In the genomic region with DNA sequence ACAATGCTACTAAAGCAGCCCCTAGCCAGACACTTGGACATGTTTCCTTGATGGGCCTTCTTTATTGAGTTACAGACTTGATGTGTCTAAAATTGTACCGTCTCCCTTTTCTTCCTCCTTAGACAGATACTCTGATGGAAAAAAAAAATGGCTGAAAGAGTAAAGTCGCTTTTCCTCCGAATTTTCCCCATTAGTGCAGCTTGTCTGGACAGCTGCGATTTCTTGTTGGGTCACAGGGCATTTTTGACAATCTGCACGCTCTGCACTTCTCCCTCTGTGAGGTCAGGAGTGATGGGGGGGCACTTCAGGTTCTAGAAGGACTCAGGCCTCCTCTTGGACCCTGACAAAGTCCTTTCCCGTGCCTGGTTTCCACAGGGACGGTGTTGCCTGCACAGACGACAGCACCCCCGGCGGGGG, we compare ENCODE assay signal across 1 cellular context.
A peak's percentile ranks its signal among the peaks of the same experiment; 100 is the strongest.
TF ChIP-seq lines count a peak whose summit lies in the region.

No MANE protein-coding gene starts in this region.

TF ChIP-seq in HepG2, 621 proteins besides CTCF, POLR2A, EP300 and RAD21 (continued from another document and continues in another):
- TF ChIP-seq, protein P1, sequence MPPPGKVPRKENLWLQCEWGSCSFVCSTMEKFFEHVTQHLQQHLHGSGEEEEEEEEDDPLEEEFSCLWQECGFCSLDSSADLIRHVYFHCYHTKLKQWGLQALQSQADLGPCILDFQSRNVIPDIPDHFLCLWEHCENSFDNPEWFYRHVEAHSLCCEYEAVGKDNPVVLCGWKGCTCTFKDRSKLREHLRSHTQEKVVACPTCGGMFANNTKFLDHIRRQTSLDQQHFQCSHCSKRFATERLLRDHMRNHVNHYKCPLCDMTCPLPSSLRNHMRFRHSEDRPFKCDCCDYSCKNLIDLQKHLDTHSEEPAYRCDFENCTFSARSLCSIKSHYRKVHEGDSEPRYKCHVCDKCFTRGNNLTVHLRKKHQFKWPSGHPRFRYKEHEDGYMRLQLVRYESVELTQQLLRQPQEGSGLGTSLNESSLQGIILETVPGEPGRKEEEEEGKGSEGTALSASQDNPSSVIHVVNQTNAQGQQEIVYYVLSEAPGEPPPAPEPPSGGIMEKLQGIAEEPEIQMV (CRISPR knock-in tag; IDR thresholded peaks at IDR 0.05; ENCODE audit: low read depth), result peak; percentile 57; the same call in 1 of the 2 replicates
- TF ChIP-seq HES4 (CRISPR knock-in tag; IDR thresholded peaks at IDR 0.05; ENCODE audit: borderline replicate concordance) (no peak), ATF7 (IDR thresholded peaks at IDR 0.05) (no peak), ATF7 (CRISPR knock-in tag; IDR thresholded peaks at IDR 0.05) (no peak), ZNF251 (CRISPR knock-in tag; IDR thresholded peaks at IDR 0.05) (no peak), GATAD1 (CRISPR knock-in tag; IDR thresholded peaks at IDR 0.05) (no peak; the same call in 1 of the 2 replicates), ZNF253 (CRISPR knock-in tag; IDR thresholded peaks at IDR 0.05; ENCODE audit: borderline replicate concordance) (0 out of 2 replicates have a peak, but pooled peaks have one; percentile 57), SRSF4 (IDR thresholded peaks at IDR 0.05; ENCODE audit: low read depth, low read length, poor library complexity, severe bottlenecking) (no peak), ZNF670 (CRISPR knock-in tag; IDR thresholded peaks at IDR 0.05; ENCODE audit: borderline replicate concordance) (no peak), FLYWCH1 (CRISPR knock-in tag; IDR thresholded peaks at IDR 0.05) (no peak), SIN3A (IDR thresholded peaks at IDR 0.05; ENCODE audit: borderline replicate concordance, low read depth, low read length) (no peak), FOXP1 (IDR thresholded peaks at IDR 0.05) (no peak), FOXP1 (CRISPR knock-in tag; IDR thresholded peaks at IDR 0.05) (0 out of 2 replicates have a peak, but pooled peaks have one; percentile 9), ZNF337 (CRISPR knock-in tag; IDR thresholded peaks at IDR 0.05; ENCODE audit: borderline replicate concordance, low read depth) (0 out of 2 replicates have a peak, but pooled peaks have one; percentile 86), ERF (CRISPR knock-in tag; IDR thresholded peaks at IDR 0.05) (0 out of 2 replicates have a peak, but pooled peaks have one; percentile 48), TAF1 (CRISPR knock-in tag; IDR thresholded peaks at IDR 0.05) (peak; percentile 23; the same call in 1 of the 2 replicates), PAF1 (CRISPR knock-in tag; IDR thresholded peaks at IDR 0.05) (no peak; the same call in 1 of the 2 replicates), CHD2 (IDR thresholded peaks at IDR 0.05; ENCODE audit: low read depth, low read length) (no peak), MIER2 (CRISPR knock-in tag; IDR thresholded peaks at IDR 0.05) (0 out of 2 replicates have a peak, but pooled peaks have one; percentile 9), TARDBP (CRISPR knock-in tag; IDR thresholded peaks at IDR 0.05) (no peak), ZNF138 (CRISPR knock-in tag; IDR thresholded peaks at IDR 0.05; ENCODE audit: low read depth) (no peak), ZNF230 (CRISPR knock-in tag; IDR thresholded peaks at IDR 0.05) (peak; percentile 23; the same call in 1 of the 2 replicates), ZNF343 (CRISPR knock-in tag; IDR thresholded peaks at IDR 0.05) (no peak), ZNF777 (CRISPR knock-in tag; IDR thresholded peaks at IDR 0.05) (no peak), ZIK1 (CRISPR knock-in tag; IDR thresholded peaks at IDR 0.05; ENCODE audit: borderline replicate concordance, low read depth) (no peak), ZNF501 (CRISPR knock-in tag; IDR thresholded peaks at IDR 0.05) (no peak), SMAD3 (CRISPR knock-in tag; IDR thresholded peaks at IDR 0.05) (0 out of 2 replicates have a peak, but pooled peaks have one; percentile 18), ZNF776 (CRISPR knock-in tag; IDR thresholded peaks at IDR 0.05) (no peak), TRIM24 (CRISPR knock-in tag; IDR thresholded peaks at IDR 0.05) (no peak), ZFX (CRISPR knock-in tag; IDR thresholded peaks at IDR 0.05; ENCODE audit: low read depth) (peak; percentile 88; the same call in 1 of the 2 replicates), KAT8 (CRISPR knock-in tag; IDR thresholded peaks at IDR 0.05) (no peak; the same call in 1 of the 2 replicates), NFKBIZ (CRISPR knock-in tag; IDR thresholded peaks at IDR 0.05) (no peak), CREM (IDR thresholded peaks at IDR 0.05) (no peak), CREM (CRISPR knock-in tag; IDR thresholded peaks at IDR 0.05) (no peak), GTF2F1 (IDR thresholded peaks at IDR 0.05; ENCODE audit: low read length) (0 out of 2 replicates have a peak, but pooled peaks have one; percentile 47), PITX1 (CRISPR knock-in tag; IDR thresholded peaks at IDR 0.05) (no peak), ZFP37 (CRISPR knock-in tag; IDR thresholded peaks at IDR 0.05; ENCODE audit: borderline replicate concordance) (no peak), ZNF605 (CRISPR knock-in tag; IDR thresholded peaks at IDR 0.05) (no peak), KMT2A (CRISPR knock-in tag; IDR thresholded peaks at IDR 0.05) (peak; percentile 72), ZKSCAN1 (IDR thresholded peaks at IDR 0.05; ENCODE audit: low read length) (no peak), KAT2B (IDR thresholded peaks at IDR 0.05; ENCODE audit: borderline replicate concordance, low read depth, low read length) (no peak), ZNF292 (CRISPR knock-in tag; IDR thresholded peaks at IDR 0.05; ENCODE audit: borderline replicate concordance, low read depth) (peak; percentile 7; the same call in 1 of the 2 replicates), PPARG (CRISPR knock-in tag; conservative IDR thresholded peaks at IDR 0.05) (no peak), PHF20 (CRISPR knock-in tag; IDR thresholded peaks at IDR 0.05) (no peak), FOXA3 (CRISPR knock-in tag; IDR thresholded peaks at IDR 0.05) (no peak; the same call in 1 of the 2 replicates)
- TF ChIP-seq, protein P2, sequence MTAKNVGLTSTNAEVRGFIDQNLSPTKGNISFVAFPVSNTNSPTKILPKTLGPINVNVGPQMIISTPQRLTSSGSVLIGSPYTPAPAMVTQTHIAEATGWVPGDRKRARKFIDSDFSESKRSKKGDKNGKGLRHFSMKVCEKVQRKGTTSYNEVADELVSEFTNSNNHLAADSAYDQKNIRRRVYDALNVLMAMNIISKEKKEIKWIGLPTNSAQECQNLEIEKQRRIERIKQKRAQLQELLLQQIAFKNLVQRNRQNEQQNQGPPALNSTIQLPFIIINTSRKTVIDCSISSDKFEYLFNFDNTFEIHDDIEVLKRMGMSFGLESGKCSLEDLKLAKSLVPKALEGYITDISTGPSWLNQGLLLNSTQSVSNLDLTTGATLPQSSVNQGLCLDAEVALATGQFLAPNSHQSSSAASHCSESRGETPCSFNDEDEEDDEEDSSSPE (CRISPR knock-in tag; IDR thresholded peaks at IDR 0.05), result no peak
- TF ChIP-seq, protein P3, sequence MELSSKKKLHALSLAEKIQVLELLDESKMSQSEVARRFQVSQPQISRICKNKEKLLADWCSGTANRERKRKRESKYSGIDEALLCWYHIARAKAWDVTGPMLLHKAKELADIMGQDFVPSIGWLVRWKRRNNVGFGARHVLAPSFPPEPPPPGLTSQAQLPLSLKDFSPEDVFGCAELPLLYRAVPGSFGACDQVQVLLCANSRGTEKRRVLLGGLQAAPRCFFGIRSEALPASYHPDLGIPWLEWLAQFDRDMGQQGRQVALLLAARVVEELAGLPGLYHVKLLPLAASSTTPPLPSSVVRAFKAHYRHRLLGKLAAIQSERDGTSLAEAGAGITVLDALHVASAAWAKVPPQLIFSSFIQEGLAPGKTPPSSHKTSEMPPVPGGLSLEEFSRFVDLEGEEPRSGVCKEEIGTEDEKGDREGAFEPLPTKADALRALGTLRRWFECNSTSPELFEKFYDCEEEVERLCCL (CRISPR knock-in tag; IDR thresholded peaks at IDR 0.05; ENCODE audit: borderline replicate concordance), result no peak
- TF ChIP-seq, protein P4, sequence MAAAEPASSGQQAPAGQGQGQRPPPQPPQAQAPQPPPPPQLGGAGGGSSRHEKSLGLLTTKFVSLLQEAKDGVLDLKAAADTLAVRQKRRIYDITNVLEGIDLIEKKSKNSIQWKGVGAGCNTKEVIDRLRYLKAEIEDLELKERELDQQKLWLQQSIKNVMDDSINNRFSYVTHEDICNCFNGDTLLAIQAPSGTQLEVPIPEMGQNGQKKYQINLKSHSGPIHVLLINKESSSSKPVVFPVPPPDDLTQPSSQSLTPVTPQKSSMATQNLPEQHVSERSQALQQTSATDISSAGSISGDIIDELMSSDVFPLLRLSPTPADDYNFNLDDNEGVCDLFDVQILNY (CRISPR knock-in tag; conservative IDR thresholded peaks at IDR 0.05), result no peak; the same call in 1 of the 2 replicates
- TF ChIP-seq, protein P5, sequence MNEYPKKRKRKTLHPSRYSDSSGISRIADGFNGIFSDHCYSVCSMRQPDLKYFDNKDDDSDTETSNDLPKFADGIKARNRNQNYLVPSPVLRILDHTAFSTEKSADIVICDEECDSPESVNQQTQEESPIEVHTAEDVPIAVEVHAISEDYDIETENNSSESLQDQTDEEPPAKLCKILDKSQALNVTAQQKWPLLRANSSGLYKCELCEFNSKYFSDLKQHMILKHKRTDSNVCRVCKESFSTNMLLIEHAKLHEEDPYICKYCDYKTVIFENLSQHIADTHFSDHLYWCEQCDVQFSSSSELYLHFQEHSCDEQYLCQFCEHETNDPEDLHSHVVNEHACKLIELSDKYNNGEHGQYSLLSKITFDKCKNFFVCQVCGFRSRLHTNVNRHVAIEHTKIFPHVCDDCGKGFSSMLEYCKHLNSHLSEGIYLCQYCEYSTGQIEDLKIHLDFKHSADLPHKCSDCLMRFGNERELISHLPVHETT (CRISPR knock-in tag; conservative IDR thresholded peaks at IDR 0.05), result no peak
- TF ChIP-seq, protein P6, sequence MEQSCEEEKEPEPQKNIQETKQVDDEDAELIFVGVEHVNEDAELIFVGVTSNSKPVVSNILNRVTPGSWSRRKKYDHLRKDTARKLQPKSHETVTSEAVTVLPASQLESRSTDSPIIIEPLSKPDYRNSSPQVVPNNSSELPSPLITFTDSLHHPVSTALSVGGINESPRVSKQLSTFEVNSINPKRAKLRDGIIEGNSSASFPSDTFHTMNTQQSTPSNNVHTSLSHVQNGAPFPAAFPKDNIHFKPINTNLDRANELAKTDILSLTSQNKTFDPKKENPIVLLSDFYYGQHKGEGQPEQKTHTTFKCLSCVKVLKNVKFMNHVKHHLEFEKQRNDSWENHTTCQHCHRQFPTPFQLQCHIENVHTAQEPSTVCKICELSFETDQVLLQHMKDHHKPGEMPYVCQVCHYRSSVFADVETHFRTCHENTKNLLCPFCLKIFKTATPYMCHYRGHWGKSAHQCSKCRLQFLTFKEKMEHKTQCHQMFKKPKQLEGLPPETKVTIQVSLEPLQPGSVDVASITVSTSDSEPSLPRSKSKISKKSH (CRISPR knock-in tag; IDR thresholded peaks at IDR 0.05; ENCODE audit: borderline replicate concordance), result no peak
- TF ChIP-seq, protein P7, sequence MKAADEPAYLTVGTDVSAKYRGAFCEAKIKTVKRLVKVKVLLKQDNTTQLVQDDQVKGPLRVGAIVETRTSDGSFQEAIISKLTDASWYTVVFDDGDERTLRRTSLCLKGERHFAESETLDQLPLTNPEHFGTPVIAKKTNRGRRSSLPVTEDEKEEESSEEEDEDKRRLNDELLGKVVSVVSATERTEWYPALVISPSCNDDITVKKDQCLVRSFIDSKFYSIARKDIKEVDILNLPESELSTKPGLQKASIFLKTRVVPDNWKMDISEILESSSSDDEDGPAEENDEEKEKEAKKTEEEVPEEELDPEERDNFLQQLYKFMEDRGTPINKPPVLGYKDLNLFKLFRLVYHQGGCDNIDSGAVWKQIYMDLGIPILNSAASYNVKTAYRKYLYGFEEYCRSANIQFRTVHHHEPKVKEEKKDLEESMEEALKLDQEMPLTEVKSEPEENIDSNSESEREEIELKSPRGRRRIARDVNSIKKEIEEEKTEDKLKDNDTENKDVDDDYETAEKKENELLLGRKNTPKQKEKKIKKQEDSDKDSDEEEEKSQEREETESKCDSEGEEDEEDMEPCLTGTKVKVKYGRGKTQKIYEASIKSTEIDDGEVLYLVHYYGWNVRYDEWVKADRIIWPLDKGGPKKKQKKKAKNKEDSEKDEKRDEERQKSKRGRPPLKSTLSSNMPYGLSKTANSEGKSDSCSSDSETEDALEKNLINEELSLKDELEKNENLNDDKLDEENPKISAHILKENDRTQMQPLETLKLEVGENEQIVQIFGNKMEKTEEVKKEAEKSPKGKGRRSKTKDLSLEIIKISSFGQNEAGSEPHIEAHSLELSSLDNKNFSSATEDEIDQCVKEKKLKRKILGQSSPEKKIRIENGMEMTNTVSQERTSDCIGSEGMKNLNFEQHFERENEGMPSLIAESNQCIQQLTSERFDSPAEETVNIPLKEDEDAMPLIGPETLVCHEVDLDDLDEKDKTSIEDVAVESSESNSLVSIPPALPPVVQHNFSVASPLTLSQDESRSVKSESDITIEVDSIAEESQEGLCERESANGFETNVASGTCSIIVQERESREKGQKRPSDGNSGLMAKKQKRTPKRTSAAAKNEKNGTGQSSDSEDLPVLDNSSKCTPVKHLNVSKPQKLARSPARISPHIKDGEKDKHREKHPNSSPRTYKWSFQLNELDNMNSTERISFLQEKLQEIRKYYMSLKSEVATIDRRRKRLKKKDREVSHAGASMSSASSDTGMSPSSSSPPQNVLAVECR (CRISPR knock-in tag; IDR thresholded peaks at IDR 0.05; ENCODE audit: borderline replicate concordance), result no peak
- TF ChIP-seq, protein P8, sequence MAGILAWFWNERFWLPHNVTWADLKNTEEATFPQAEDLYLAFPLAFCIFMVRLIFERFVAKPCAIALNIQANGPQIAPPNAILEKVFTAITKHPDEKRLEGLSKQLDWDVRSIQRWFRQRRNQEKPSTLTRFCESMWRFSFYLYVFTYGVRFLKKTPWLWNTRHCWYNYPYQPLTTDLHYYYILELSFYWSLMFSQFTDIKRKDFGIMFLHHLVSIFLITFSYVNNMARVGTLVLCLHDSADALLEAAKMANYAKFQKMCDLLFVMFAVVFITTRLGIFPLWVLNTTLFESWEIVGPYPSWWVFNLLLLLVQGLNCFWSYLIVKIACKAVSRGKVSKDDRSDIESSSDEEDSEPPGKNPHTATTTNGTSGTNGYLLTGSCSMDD (CRISPR knock-in tag; IDR thresholded peaks at IDR 0.05), result no peak
- TF ChIP-seq, protein P9, sequence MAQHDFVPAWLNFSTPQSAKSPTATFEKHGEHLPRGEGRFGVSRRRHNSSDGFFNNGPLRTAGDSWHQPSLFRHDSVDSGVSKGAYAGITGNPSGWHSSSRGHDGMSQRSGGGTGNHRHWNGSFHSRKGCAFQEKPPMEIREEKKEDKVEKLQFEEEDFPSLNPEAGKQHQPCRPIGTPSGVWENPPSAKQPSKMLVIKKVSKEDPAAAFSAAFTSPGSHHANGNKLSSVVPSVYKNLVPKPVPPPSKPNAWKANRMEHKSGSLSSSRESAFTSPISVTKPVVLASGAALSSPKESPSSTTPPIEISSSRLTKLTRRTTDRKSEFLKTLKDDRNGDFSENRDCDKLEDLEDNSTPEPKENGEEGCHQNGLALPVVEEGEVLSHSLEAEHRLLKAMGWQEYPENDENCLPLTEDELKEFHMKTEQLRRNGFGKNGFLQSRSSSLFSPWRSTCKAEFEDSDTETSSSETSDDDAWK (CRISPR knock-in tag; IDR thresholded peaks at IDR 0.05), result no peak
- TF ChIP-seq, protein P10, sequence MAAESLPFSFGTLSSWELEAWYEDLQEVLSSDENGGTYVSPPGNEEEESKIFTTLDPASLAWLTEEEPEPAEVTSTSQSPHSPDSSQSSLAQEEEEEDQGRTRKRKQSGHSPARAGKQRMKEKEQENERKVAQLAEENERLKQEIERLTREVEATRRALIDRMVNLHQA (CRISPR knock-in tag; IDR thresholded peaks at IDR 0.05), result no peak
- TF ChIP-seq, protein P11, sequence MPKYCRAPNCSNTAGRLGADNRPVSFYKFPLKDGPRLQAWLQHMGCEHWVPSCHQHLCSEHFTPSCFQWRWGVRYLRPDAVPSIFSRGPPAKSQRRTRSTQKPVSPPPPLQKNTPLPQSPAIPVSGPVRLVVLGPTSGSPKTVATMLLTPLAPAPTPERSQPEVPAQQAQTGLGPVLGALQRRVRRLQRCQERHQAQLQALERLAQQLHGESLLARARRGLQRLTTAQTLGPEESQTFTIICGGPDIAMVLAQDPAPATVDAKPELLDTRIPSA (CRISPR knock-in tag; IDR thresholded peaks at IDR 0.05; ENCODE audit: borderline replicate concordance), result no peak
